ENCODE assay signal across 29 cellular contexts in genomic region chr22:17858033-17858432, GRCh38.
DNase-seq lines count a peak whose midpoint lies in the region; ATAC-seq and TF ChIP-seq lines count a peak whose summit lies in the region.
"Had no signal": no experiment of that assay in that cellular context is flagged by ENCODE, and none has a peak within 500 bp of the region (broad histone marks: within the 10 kb centered on the region; RNA-seq: fewer than 3 reads in every experiment).

No MANE protein-coding gene starts in this region.

- H3K4me3 ChIP-seq in esophagus muscularis mucosa: no peak overlapping the region
- H3K4me3 ChIP-seq in tibial artery: no peak overlapping the region
- H3K4me3 ChIP-seq in dorsolateral prefrontal cortex: no peak overlapping the region
- H3K4me3 ChIP-seq: A549 had no signal

- POLR2A ChIA-PET in activated CD4-positive, alpha-beta memory T cell treated with anti-CD3 and anti-CD28 coated beads for 36 hours (lab: Charles Lee): no interaction called here

- no peaks in the 10 kb centered on the region for H3K27me3 Mint-ChIP-seq in neural crest cell (ENCODE audit: low read depth)
- H3K27me3 Mint-ChIP-seq in activated CD4-positive, alpha-beta memory T cell treated with anti-CD3 and anti-CD28 coated beads for 36 hours: no peaks in the 10 kb centered on the region
- H3K27me3 Mint-ChIP-seq: activated naive CD8-positive, alpha-beta T cell treated with anti-CD3 and anti-CD28 coated beads for 36 hours; CD4-positive, CD25-positive, alpha-beta regulatory T cell; IgD-negative memory B cell; stimulated activated memory B cell treated with anti-CD40 and anti-IgM and Interleukin-4, amounts not matched to agents 10 μg/mL and 1 μg/mL and 100 μg/mL, for 72 hours had no signal

- H3K27me3 ChIP-seq in esophagus muscularis mucosa (no peaks in the 10 kb centered on the region), tibial artery (no peaks in the 10 kb centered on the region), dorsolateral prefrontal cortex (no peaks in the 10 kb centered on the region)

- CTCF ChIA-PET in activated CD4-positive, alpha-beta memory T cell treated with anti-CD3 and anti-CD28 coated beads for 36 hours (lab: Charles Lee): no interaction called here

- H3K27ac ChIP-seq in esophagus muscularis mucosa (replicated peaks in 1 of 4): peak overlapping the region; percentile 77 to 84 (median 82)
- H3K27ac ChIP-seq in tibial artery: peak overlapping the region; percentile 71 to 78
- H3K27ac ChIP-seq in dorsolateral prefrontal cortex: peak overlapping the region in 18 of 59 donors; percentile 9 to 99 (median 82)
- H3K27ac ChIP-seq: A549 had no signal

- H3K36me3 Mint-ChIP-seq in neural crest cell (ENCODE audit: low read depth): peaks cover 3% of the 10 kb centered on the region
- peaks cover 5% of the 10 kb centered on the region for H3K36me3 Mint-ChIP-seq in activated CD4-positive, alpha-beta memory T cell treated with anti-CD3 and anti-CD28 coated beads for 36 hours
- H3K36me3 Mint-ChIP-seq: activated naive CD8-positive, alpha-beta T cell treated with anti-CD3 and anti-CD28 coated beads for 36 hours had no signal

- H3K4me3 Mint-ChIP-seq in neural crest cell: no peak overlapping the region
- H3K4me3 Mint-ChIP-seq in activated CD4-positive, alpha-beta memory T cell treated with anti-CD3 and anti-CD28 coated beads for 36 hours: no peak overlapping the region
- H3K4me3 Mint-ChIP-seq: activated naive CD8-positive, alpha-beta T cell treated with anti-CD3 and anti-CD28 coated beads for 36 hours; CD4-positive, CD25-positive, alpha-beta regulatory T cell; endodermal cell; HFFc6; immature natural killer cell; natural killer cell; stimulated activated memory B cell treated with anti-CD40 and anti-IgM and Interleukin-4, amounts not matched to agents 10 μg/mL and 1 μg/mL and 100 μg/mL, for 72 hours had no signal

- H3K4me1 ChIP-seq in esophagus muscularis mucosa (peaks cover 39 to 74% (median 60%) of the 10 kb centered on the region in 4 donors), tibial artery (peaks cover 0 to 35% (median 24%) of the 10 kb centered on the region in 4 donors)
- H3K4me1 ChIP-seq: A549 had no signal

- ATAC-seq in Right ventricle myocardium superior (ENCODE audit: poor library complexity): no peak
- no peak for ATAC-seq in left ventricle myocardium superior
- ATAC-seq: A549; natural killer cell; stimulated activated memory B cell treated with anti-CD40 and anti-IgM and Interleukin-4, amounts not matched to agents 10 μg/mL and 1 μg/mL and 100 μg/mL, for 72 hours had no signal

- TF ChIP-seq EP300 in esophagus muscularis mucosa (IDR thresholded peaks at IDR 0.05): no peak

- peaks cover 13% of the 10 kb centered on the region for H3K4me1 Mint-ChIP-seq in neural crest cell
- no peaks in the 10 kb centered on the region for H3K4me1 Mint-ChIP-seq in activated CD4-positive, alpha-beta memory T cell treated with anti-CD3 and anti-CD28 coated beads for 36 hours (ENCODE audit: low read depth)
- H3K4me1 Mint-ChIP-seq: CD4-positive, CD25-positive, alpha-beta regulatory T cell; IgD-negative memory B cell had no signal

- intact Hi-C loops in Right ventricle myocardium superior (cut with DNase I): no loop called here
- intact Hi-C loops in left ventricle myocardium superior (cut with micrococcal nuclease): no loop called here
- intact Hi-C loops in esophagus muscularis mucosa (cut with DNase I): no loop called here
- intact Hi-C loops in tibial artery (cut with DNase I; ENCODE audit: low total_unique reads): no loop called here
- intact Hi-C loops in activated CD4-positive, alpha-beta memory T cell treated with anti-CD3 and anti-CD28 coated beads for 36 hours (cut with micrococcal nuclease): no loop called here
- intact Hi-C loops in dorsolateral prefrontal cortex (cut with DNase I): no loop called here

- H3K9me3 ChIP-seq in esophagus muscularis mucosa (no peaks in the 10 kb centered on the region), tibial artery (no peaks in the 10 kb centered on the region)
- H3K9me3 ChIP-seq: A549 had no signal

- DNase-seq in Right ventricle myocardium superior (peak; percentile 36), left ventricle myocardium superior (no peak), esophagus muscularis mucosa (ENCODE audit: extremely low spot score) (no peak), neural crest cell (ENCODE audit: low read depth, low spot score) (no peak), tibial artery (no peak), dorsolateral prefrontal cortex (no peak), hippocampal formation (lab: John Stamatoyannopoulos, UW) (no peak)
- no peak for DNase-seq in activated CD4-positive, alpha-beta memory T cell treated with anti-CD3 and anti-CD28 coated beads for 36 hours
- DNase-seq: activated CD4-positive, alpha-beta T cell treated with anti-CD3 and anti-CD28 coated beads for 48 hours; activated effector memory CD4-positive, alpha-beta T cell treated with Interleukin-2 at 50 U/mL for 16 hours; activated naive CD8-positive, alpha-beta T cell treated with anti-CD3 and anti-CD28 coated beads for 36 hours; activated T-cell treated with anti-CD3 and anti-CD28 coated beads, Interleukin-2, amount 50 U/mL, for 1 hour; anterior cingulate cortex; Calu3; caudate nucleus; CD4-positive, CD25-positive, alpha-beta regulatory T cell; cortex of kidney; endodermal cell; HFFc6; hypothalamus; immature natural killer cell; natural killer cell; NCI-H1092 treated with DMSO at 0.1 percent for 48 hours; NCI-H187; NCI-H2171; NCI-H510A had no signal

- no peak for TF ChIP-seq CTCF in esophagus muscularis mucosa (IDR thresholded peaks at IDR 0.05)
- TF ChIP-seq CTCF in neural crest cell (conservative IDR thresholded peaks at IDR 0.05): no peak
- no peak for TF ChIP-seq CTCF in tibial artery (IDR thresholded peaks at IDR 0.05)
- no peak for TF ChIP-seq CTCF in dorsolateral prefrontal cortex (IDR thresholded peaks at IDR 0.05 in 54 of 56, conservative IDR thresholded peaks at IDR 0.05 in 2 of 56; ENCODE audit: low read depth in 1 of 56, partially characterized antibody in 56 of 56)

- H3K9me3 Mint-ChIP-seq in neural crest cell: no peaks in the 10 kb centered on the region
- H3K9me3 Mint-ChIP-seq in activated CD4-positive, alpha-beta memory T cell treated with anti-CD3 and anti-CD28 coated beads for 36 hours: no peaks in the 10 kb centered on the region
- H3K9me3 Mint-ChIP-seq: activated naive CD8-positive, alpha-beta T cell treated with anti-CD3 and anti-CD28 coated beads for 36 hours; CD4-positive, CD25-positive, alpha-beta regulatory T cell; endodermal cell; HFFc6; IgD-negative memory B cell; immature natural killer cell; natural killer cell; stimulated activated memory B cell treated with anti-CD40 and anti-IgM and Interleukin-4, amounts not matched to agents 10 μg/mL and 1 μg/mL and 100 μg/mL, for 72 hours had no signal

- 87% methylated on average over 11 of the region's 11 CpGs for WGBS in esophagus muscularis mucosa

- H3K36me3 ChIP-seq in esophagus muscularis mucosa: peaks cover under 1 to 45% (median 19%) of the 10 kb centered on the region in 4 donors
- H3K36me3 ChIP-seq in tibial artery: peaks cover 0 to 20% (median 8%) of the 10 kb centered on the region in 3 donors

- H3K27ac Mint-ChIP-seq in neural crest cell (ENCODE audit: unreplicated experiment): peak overlapping the region; percentile 62
- H3K27ac Mint-ChIP-seq in activated CD4-positive, alpha-beta memory T cell treated with anti-CD3 and anti-CD28 coated beads for 36 hours: no peak overlapping the region
- H3K27ac Mint-ChIP-seq: activated naive CD8-positive, alpha-beta T cell treated with anti-CD3 and anti-CD28 coated beads for 36 hours; CD4-positive, CD25-positive, alpha-beta regulatory T cell; endodermal cell; HFFc6; immature natural killer cell; natural killer cell; stimulated activated memory B cell treated with anti-CD40 and anti-IgM and Interleukin-4, amounts not matched to agents 10 μg/mL and 1 μg/mL and 100 μg/mL, for 72 hours had no signal

- TF ChIP-seq POLR2A in esophagus muscularis mucosa (IDR thresholded peaks at IDR 0.05; ENCODE audit: low read depth): no peak
